ENCODE assay signal across 7 cellular contexts in genomic region chr2:199485732-199486335, GRCh38.
DNase-seq lines count a peak whose midpoint lies in the region; ATAC-seq and TF ChIP-seq lines count a peak whose summit lies in the region.

No MANE protein-coding gene starts in this region.

- no peak overlapping the region for H3K9ac ChIP-seq in SU-DHL-6 (ENCODE audit: low read length)

- TF ChIP-seq POLR2A in NB4 (IDR thresholded peaks at IDR 0.05; ENCODE audit: extremely low read depth, insufficient read length) = no peak

- H2AFZ ChIP-seq in SU-DHL-6 (ENCODE audit: low read depth, low read length, severe bottlenecking) = no peak overlapping the region

- no peaks in the 10 kb centered on the region for H3K9me2 ChIP-seq in SU-DHL-6 (replicated peaks; ENCODE audit: insufficient read depth, low read length)

- no peak overlapping the region for H3K4me3 ChIP-seq in NB4 (ENCODE audit: low read depth, low read length)
- no peak overlapping the region for H3K4me3 ChIP-seq in SU-DHL-6 (ENCODE audit: insufficient read depth, low read length, poor library complexity, severe bottlenecking)

- peak; percentile 93 for TF ChIP-seq CTCF in NB4 (IDR thresholded peaks at IDR 0.05; ENCODE audit: low read depth, low read length)
- TF ChIP-seq CTCF in SU-DHL-6 (IDR thresholded peaks at IDR 0.05; ENCODE audit: insufficient read depth, low read length, poor library complexity, severe bottlenecking) = peak; percentile 43

- no peaks in the 10 kb centered on the region for H3K36me3 ChIP-seq in SU-DHL-6 (ENCODE audit: low read length)

- H3K9me3 ChIP-seq in SU-DHL-6 (ENCODE audit: insufficient read depth, low read length) = no peaks in the 10 kb centered on the region

- H3K79me2 ChIP-seq in SU-DHL-6 (ENCODE audit: insufficient read depth, low read length) = no peaks in the 10 kb centered on the region

- intact Hi-C loops in posterior cingulate gyrus (cut with DNase I) = loop anchor here (10.0 kb wide), 1 partner anchor 369 kb away; the partner anchor contains the start of gene FTCDNL1

- no peaks in the 10 kb centered on the region for H4K20me1 ChIP-seq in SU-DHL-6 (ENCODE audit: low read depth, low read length)

- no peaks in the 10 kb centered on the region for H3K27me3 ChIP-seq in SU-DHL-6 (ENCODE audit: low read length)

- no peaks in the 10 kb centered on the region for H3F3A ChIP-seq in SU-DHL-6 (ENCODE audit: insufficient read depth)

- H3K4me2 ChIP-seq in SU-DHL-6 (ENCODE audit: low read depth, low read length, poor library complexity, severe bottlenecking) = no peak overlapping the region

- ATAC-seq in GM21423 (IDR thresholded peaks at IDR 0.05; ENCODE audit: unreplicated experiment) (peak; percentile 88), HG03135 (IDR thresholded peaks at IDR 0.05; ENCODE audit: unreplicated experiment) (no peak)

- H3K27ac ChIP-seq in SU-DHL-6 (ENCODE audit: low read depth, low read length) = no peak overlapping the region

- DNase-seq in EL = peak; percentile 63
- peak; percentile 82 for DNase-seq in NB4 (ENCODE audit: low read depth)
- DNase-seq in fibroblast of gingiva (ENCODE audit: low read depth) = peak; percentile 50
- peak in 6 of 10 donors; percentile 52 to 94 (median 70) for DNase-seq in posterior cingulate gyrus
